8 cellular contexts compared by ENCODE assay signal in genomic region chr5:62093981-62094380, GRCh38.
A peak's percentile ranks its signal among the peaks of the same experiment; 100 is the strongest.
DNase-seq lines count a peak whose midpoint lies in the region; ATAC-seq and TF ChIP-seq lines count a peak whose summit lies in the region.

No MANE protein-coding gene starts in this region.

- TF ChIP-seq CTCF in lower lobe of right lung (IDR thresholded peaks at IDR 0.05), result no peak

- intact Hi-C loops in lower lobe of right lung (cut with DNase I), result no loop called here

- no peak overlapping the region for H3K4me3 ChIP-seq in lower lobe of right lung

- H3K27me3 ChIP-seq in lower lobe of right lung (ENCODE audit: low read depth), result no peaks in the 10 kb centered on the region

- peak; percentile 67 to 77 for ATAC-seq in lower lobe of right lung

- H3K4me1 ChIP-seq in lower lobe of right lung, result peaks cover 4% of the 10 kb centered on the region

- DNase-seq in DMS 273 (lab: John Stamatoyannopoulos, UW; ENCODE audit: unreplicated experiment) (peak; percentile 87), NCI-H128 (lab: John Stamatoyannopoulos, UW; ENCODE audit: unreplicated experiment) (peak; percentile 44), anterior cingulate cortex (lab: John Stamatoyannopoulos, UW) (peak in 48 of 58 donors; percentile 5 to 77 (median 28)), lower lobe of right lung (no peak), OCI-M2 (lab: John Stamatoyannopoulos, UW; ENCODE audit: unreplicated experiment) (no peak), HUDEP-2 (lab: John Stamatoyannopoulos, UW; ENCODE audit: unreplicated experiment in 76 of 76) (no peak), epidermal melanocyte (ENCODE audit: insufficient read length, low spot score) (no peak)
- DNase-seq in activated CD8-positive, alpha-beta memory T cell treated with anti-CD3 and anti-CD28 coated beads, Interleukin-2, amount 50 U/mL, for 4 hours, result no peak

- H3K9me3 ChIP-seq in lower lobe of right lung, result no peaks in the 10 kb centered on the region

- H3K27ac ChIP-seq in lower lobe of right lung, result no peak overlapping the region

- no peaks in the 10 kb centered on the region for H3K36me3 ChIP-seq in lower lobe of right lung

Comparison
In these comparisons a context has a peak if more than half of its experiments do, and no peak if none do; other contexts are left out.
1. DNase-seq: peak in DMS 273 (single experiment), NCI-H128 (single experiment) and anterior cingulate cortex (48 of 58); none in lower lobe of right lung (single experiment), OCI-M2 (single experiment), HUDEP-2 (0 of 76), epidermal melanocyte (single experiment) and activated CD8-positive, alpha-beta memory T cell treated with anti-CD3 and anti-CD28 coated beads, Interleukin-2, amount 50 U/mL, for 4 hours (single experiment).